ENCODE assay signal across 1 cellular context in genomic region chr7:27167170-27167505, GRCh38.
TF ChIP-seq lines count a peak whose summit lies in the region.

No MANE protein-coding gene starts in this region.

TF ChIP-seq in HCT116, 20 proteins besides CTCF, POLR2A, EP300 and RAD21 (continued from another document):
- TF ChIP-seq ZNF274 (IDR thresholded peaks at IDR 0.05; ENCODE audit: low read depth, low read length) (no peak), SIN3A (IDR thresholded peaks at IDR 0.05; ENCODE audit: low read depth) (no peak), CBX3 (IDR thresholded peaks at IDR 0.05; ENCODE audit: low read depth) (no peak)
